ENCODE assay signal across 19 cellular contexts in genomic region chr2:109156052-109156451, GRCh38.
"Had no signal": no experiment of that assay in that cellular context is flagged by ENCODE, and none has a peak within 500 bp of the region (broad histone marks: within the 10 kb centered on the region; RNA-seq: fewer than 3 reads in every experiment).

No MANE protein-coding gene starts in this region.

- H3K36me3 ChIP-seq: gastroesophageal sphincter, pancreas, upper lobe of right lung had no signal

- H3K9me3 Mint-ChIP-seq: memory B cell, naive B cell had no signal

- H3K27me3 ChIP-seq: gastroesophageal sphincter, pancreas, upper lobe of right lung had no signal

- H3K36me3 Mint-ChIP-seq: memory B cell, naive B cell had no signal

- DNase-seq: activated CD4-positive, alpha-beta T cell treated with anti-CD3 and anti-CD28 coated beads for 1 hour; activated CD8-positive, alpha-beta memory T cell treated with anti-CD3 and anti-CD28 coated beads for 24 hours; activated CD8-positive, alpha-beta memory T cell treated with anti-CD3 and anti-CD28 coated beads, Interleukin-2, amount 50 U/mL, for 48 hours; activated effector memory CD4-positive, alpha-beta T cell treated with Interleukin-2 at 50 U/mL for 16 hours; activated naive CD4-positive, alpha-beta T cell treated with anti-CD3 and anti-CD28 coated beads, Interleukin-2, amount 50 U/mL, for 16 hours; activated T-cell treated with anti-CD3 and anti-CD28 coated beads, Interleukin-2, amount 50 U/mL, for 48 hours; mucosa of descending colon; naive B cell; pancreas; stimulated activated naive CD4-positive, alpha-beta T cell; T-helper 1 cell; T-helper 9 cell; upper lobe of right lung had no signal

- H3K27ac ChIP-seq: coronary artery, gastroesophageal sphincter, pancreas, upper lobe of right lung, VCaP had no signal

- H3K4me3 ChIP-seq: coronary artery, gastroesophageal sphincter, mucosa of descending colon, pancreas, upper lobe of right lung had no signal

- FAIRE-seq: astrocyte, pancreas had no signal

- H3K4me1 Mint-ChIP-seq: memory B cell had no signal

- H3K27ac Mint-ChIP-seq: memory B cell had no signal

- ATAC-seq: esophagus mucosa, mucosa of descending colon, pancreas, upper lobe of right lung had no signal

- H3K4me1 ChIP-seq: pancreas had no signal

- H3K4me3 Mint-ChIP-seq: memory B cell, naive B cell had no signal

- H3K9me3 ChIP-seq: gastroesophageal sphincter, mucosa of descending colon, pancreas, upper lobe of right lung had no signal
